In the genomic region with DNA sequence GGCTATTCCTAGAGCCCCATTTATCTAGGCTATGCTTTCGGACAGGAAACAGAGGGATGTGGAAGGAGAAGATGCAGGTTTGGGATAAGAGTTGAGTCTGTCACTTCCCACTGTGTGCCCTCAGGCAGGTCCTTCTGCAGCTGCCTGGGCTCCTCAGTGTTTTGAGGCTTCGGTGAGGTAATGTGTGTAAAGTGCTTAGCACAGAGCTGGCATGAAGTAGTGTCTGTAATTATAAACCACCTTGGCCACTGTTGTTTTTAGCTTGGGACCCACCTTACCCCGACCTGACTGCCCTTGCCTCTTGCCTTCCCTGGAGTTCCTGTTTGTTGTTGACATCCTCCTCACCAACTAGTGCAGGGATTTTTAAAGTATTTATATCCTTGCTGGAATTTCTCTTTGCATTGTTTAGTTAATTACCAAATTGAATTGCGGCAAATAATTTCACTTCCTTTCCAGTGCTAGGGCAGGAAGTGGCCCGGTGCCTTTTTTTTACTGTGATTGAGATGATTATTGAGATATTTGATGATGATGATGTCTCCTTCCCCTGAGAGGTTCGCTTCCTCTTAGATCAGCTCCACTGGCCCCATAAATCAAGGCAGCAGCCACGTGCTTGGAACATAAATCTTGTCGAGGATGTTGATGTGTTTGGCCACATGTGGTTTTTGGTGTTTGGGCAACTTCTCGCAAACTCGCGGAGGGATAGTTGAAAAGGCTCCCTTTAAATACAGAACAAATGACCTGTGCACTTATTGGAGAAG, we compare ENCODE assay signal across 1 cellular context.
TF ChIP-seq lines count a peak whose summit lies in the region.

No MANE protein-coding gene starts in this region.

TF ChIP-seq in H1, 55 proteins besides CTCF, POLR2A, EP300 and RAD21 (continued from another document):
- TF ChIP-seq RNF2 (IDR thresholded peaks at IDR 0.05; ENCODE audit: borderline replicate concordance, low read depth, low read length, missing control alignments, poor library complexity, severe bottlenecking) (no peak), EGR1 (IDR thresholded peaks at IDR 0.05; ENCODE audit: borderline replicate concordance, low read depth, low read length) (no peak), JUND (IDR thresholded peaks at IDR 0.05; ENCODE audit: low read length) (no peak), CTBP2 (IDR thresholded peaks at IDR 0.05; ENCODE audit: borderline replicate concordance, insufficient read depth, insufficient read length, low read length) (no peak), BRCA1 (IDR thresholded peaks at IDR 0.05; ENCODE audit: low read depth, low read length) (no peak), TCF12 (IDR thresholded peaks at IDR 0.05; ENCODE audit: low read depth, low read length) (no peak), CREB1 (IDR thresholded peaks at IDR 0.05) (no peak), SIX5 (IDR thresholded peaks at IDR 0.05; ENCODE audit: low read depth, low read length) (no peak), GABPA (IDR thresholded peaks at IDR 0.05; ENCODE audit: borderline replicate concordance, insufficient read depth, low read length) (no peak), CBX5 (IDR thresholded peaks at IDR 0.05; ENCODE audit: low read depth, low read length) (no peak), KDM1A (IDR thresholded peaks at IDR 0.05; ENCODE audit: borderline replicate concordance, low read length) (no peak), SAP30 (IDR thresholded peaks at IDR 0.05; ENCODE audit: insufficient read depth, insufficient replicate concordance, low read length) (no peak), ZNF274 (IDR thresholded peaks at IDR 0.05; ENCODE audit: borderline replicate concordance, extremely low read depth, low read length) (no peak)
- TF ChIP-seq, protein P1, sequence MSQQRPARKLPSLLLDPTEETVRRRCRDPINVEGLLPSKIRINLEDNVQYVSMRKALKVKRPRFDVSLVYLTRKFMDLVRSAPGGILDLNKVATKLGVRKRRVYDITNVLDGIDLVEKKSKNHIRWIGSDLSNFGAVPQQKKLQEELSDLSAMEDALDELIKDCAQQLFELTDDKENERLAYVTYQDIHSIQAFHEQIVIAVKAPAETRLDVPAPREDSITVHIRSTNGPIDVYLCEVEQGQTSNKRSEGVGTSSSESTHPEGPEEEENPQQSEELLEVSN (IDR thresholded peaks at IDR 0.05), result no peak
